11 cellular contexts compared by ENCODE assay signal in the genomic region with DNA sequence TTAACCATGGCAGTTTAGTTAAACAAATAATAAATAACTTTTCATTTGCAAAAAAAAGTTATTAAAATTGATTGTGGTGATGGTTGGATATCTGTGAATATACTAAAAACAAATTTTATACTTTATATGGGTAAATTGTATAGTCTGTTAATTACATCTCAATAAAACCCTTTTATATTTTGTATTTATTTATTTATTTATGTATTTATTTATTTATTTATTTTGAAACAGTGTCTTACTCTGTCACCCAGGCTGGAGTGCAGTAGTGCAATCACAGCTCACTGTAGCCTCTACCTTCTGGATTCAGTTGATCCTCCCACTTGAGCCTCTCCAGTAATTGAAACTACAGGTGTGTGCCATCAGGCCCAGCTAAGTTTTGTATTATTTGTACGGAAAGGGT. TPM values are rescaled to one million over a fixed set of nuclear protein-coding genes. Genes with fewer than 3 reads are reported as not detected.
"Had no signal": no experiment of that assay in that cellular context is flagged by ENCODE, and none has a peak within 500 bp of the region (broad histone marks: within the 10 kb centered on the region; RNA-seq: fewer than 3 reads in every experiment).

No MANE protein-coding gene starts in this region.

- ATAC-seq: GM23338, K562 had no signal

- H3K4me3 ChIP-seq: GM23338, K562 had no signal

- FAIRE-seq: H1, H54, HTR-8/SVneo, K562 had no signal

- H3K9me3 Mint-ChIP-seq: GM23338, H9, HFFc6 had no signal

- H3K4me3 Mint-ChIP-seq: GM23338, H9, HFFc6 had no signal

- H3K4me1 Mint-ChIP-seq: GM23338, H9 had no signal

- DNase-seq: H9, HCEC 1CT, HFFc6, IMR-90, KG1 had no signal

- H3K27ac Mint-ChIP-seq: GM23338, H9, HFFc6 had no signal

RNA-seq across cellular contexts. Expression of gene OTP, which starts 52.4 kb away (rescaled TPM):
- total RNA-seq: GM23338, H1, H9, HFFc6, HT-29, IMR-90 had no signal
- polyA plus RNA-seq: GM23338, H1, IMR-90 had no signal
